Comparison of ENCODE assay signal across 26 cellular contexts in genomic region chr18:23949863-23950262, GRCh38.
DNase-seq lines count a peak whose midpoint lies in the region; ATAC-seq, FAIRE-seq and TF ChIP-seq lines count a peak whose summit lies in the region.
"Had no signal": no experiment of that assay in that cellular context is flagged by ENCODE, and none has a peak within 500 bp of the region (broad histone marks: within the 10 kb centered on the region; RNA-seq: fewer than 3 reads in every experiment).

No MANE protein-coding gene starts in this region.

- ATAC-seq in GM18520 (IDR thresholded peaks at IDR 0.05; ENCODE audit: unreplicated experiment) (no peak), GM19397 (IDR thresholded peaks at IDR 0.05; ENCODE audit: unreplicated experiment) (no peak), GM18505 (IDR thresholded peaks at IDR 0.05; ENCODE audit: unreplicated experiment) (no peak)
- ATAC-seq: CD8-positive, alpha-beta T cell; HCT116; Right ventricle myocardium inferior; SK-N-SH treated with all-trans-retinoic acid at 6 μM for 48 hours had no signal

- H2BK20ac ChIP-seq in H1 (ENCODE audit: low read length): peak overlapping the region; percentile 83; the same call in 1 of the 2 replicates

- POLR2A ChIA-PET in H1 (lab: Charles Lee; ENCODE audit: partially characterized antibody): interaction anchor here (0.7 to 3.0 kb wide), 7 partner anchors 10 to 189 kb away, joined by 3 to 18 read pairs (median 4); partner anchors contain the start of genes CABYR and TTC39C

- 35% methylated on average over 5 of the region's 5 CpGs; no CpG with 5 or more reads in 1 of the 2 experiments for WGBS in H1 (ENCODE audit: extremely low coverage in 1 of 2, insufficient coverage in 1 of 2, insufficient read length in 1 of 2, insufficient replicate concordance in 2 of 2, low coverage in 1 of 2, low lambda C conversion rate in 2 of 2, missing lambda C conversion rate in 1 of 2), 2 experiments
- no CpG with 5 or more reads among the region's 5 CpGs for WGBS in neuronal stem cell (ENCODE audit: extremely low coverage in 2 of 2, insufficient read length in 2 of 2, insufficient replicate concordance in 1 of 2), 2 donors

- no peak overlapping the region for H4K5ac ChIP-seq in H1 (ENCODE audit: insufficient read length, low read depth, low read length)

- H3K4me1 ChIP-seq in HUES48 (ENCODE audit: control insufficient read depth, insufficient read depth, low read length): peaks cover 42% of the 10 kb centered on the region
- H3K4me1 ChIP-seq in H1 (replicated peaks in 1 of 4; ENCODE audit: control insufficient read depth in 3 of 4, insufficient read depth in 4 of 4, low read length in 3 of 4): peaks cover 0 to 12% (median 6%) of the 10 kb centered on the region in 4 experiments; a peak in 6 of 7 replicates
- peaks cover 25% of the 10 kb centered on the region for H3K4me1 ChIP-seq in iPS-18a (ENCODE audit: control insufficient read depth, low read depth, low read length)
- peaks cover 2 to 13% of the 10 kb centered on the region in 2 donors for H3K4me1 ChIP-seq in neuronal stem cell (ENCODE audit: control insufficient read depth in 2 of 2, insufficient read depth in 1 of 2, low read depth in 1 of 2, low read length in 2 of 2)
- H3K4me1 ChIP-seq: Caco-2, SJCRH30 had no signal

- FAIRE-seq in H1 (lab: Jason Lieb, UNC): no peak
- FAIRE-seq: GM12892 had no signal

- peak overlapping the region; percentile 82; the same call in 1 of the 2 replicates for H2BK12ac ChIP-seq in H1 (ENCODE audit: low read depth, low read length)
- no peak overlapping the region for H2BK12ac ChIP-seq in neuronal stem cell (ENCODE audit: low read length)

- peak overlapping the region; percentile 0; the same call in 1 of the 2 replicates for H2AFZ ChIP-seq in H1 (ENCODE audit: low read length)
- no peak overlapping the region for H2AFZ ChIP-seq in neuronal stem cell (ENCODE audit: low read length)
- H2AFZ ChIP-seq: PC-9 had no signal

- H2BK15ac ChIP-seq in H1 (ENCODE audit: low read length) (no peak overlapping the region), neuronal stem cell (ENCODE audit: low read length) (no peak overlapping the region)

- no peak for TF ChIP-seq RAD21 in H1 (IDR thresholded peaks at IDR 0.05 in 1 of 2, conservative IDR thresholded peaks at IDR 0.05 in 1 of 2; ENCODE audit: low read depth in 2 of 2, low read length in 2 of 2)

- H3K4ac ChIP-seq in H1 (replicated peaks; ENCODE audit: insufficient read length, low read depth, low read length) (no peak overlapping the region), neuronal stem cell (ENCODE audit: low read length) (no peak overlapping the region)

- H2BK5ac ChIP-seq in H1 (ENCODE audit: low read depth, low read length): peak overlapping the region; percentile 99
- H2BK5ac ChIP-seq in neuronal stem cell (ENCODE audit: low read length): no peak overlapping the region

- H4K91ac ChIP-seq in H1 (replicated peaks; ENCODE audit: insufficient read length, low read length) (no peak overlapping the region), neuronal stem cell (ENCODE audit: low read depth, low read length, poor library complexity) (no peak overlapping the region)

- no peaks in the 10 kb centered on the region for H3K79me2 ChIP-seq in H1 (ENCODE audit: control insufficient read depth in 1 of 2, insufficient read depth in 2 of 2, low read length in 2 of 2)

- H3K4me3 ChIP-seq in HUES48 (ENCODE audit: low read depth, low read length) (peak overlapping the region; percentile 6; the same call in 1 of the 2 replicates), H1 (ENCODE audit: extremely low read depth in 1 of 4, insufficient read depth in 2 of 4, low read depth in 3 of 4, low read length in 4 of 4) (no peak overlapping the region), iPS-18a (ENCODE audit: low read length) (no peak overlapping the region), neuronal stem cell (ENCODE audit: low read length in 2 of 2) (no peak overlapping the region)
- H3K4me3 ChIP-seq: PC-9, SJCRH30 had no signal

- TF ChIP-seq POLR2A in H1 (IDR thresholded peaks at IDR 0.05; ENCODE audit: control extremely low read depth in 1 of 2, low read depth in 2 of 2, low read length in 2 of 2): no peak
- no peak for TF ChIP-seq POLR2A in GM18505 (IDR thresholded peaks at IDR 0.05; ENCODE audit: borderline replicate concordance, extremely low read depth, insufficient read depth, insufficient read length)

- no peaks in the 10 kb centered on the region for H3K36me3 ChIP-seq in HUES48 (ENCODE audit: control insufficient read depth, insufficient read depth, low read length)
- no peaks in the 10 kb centered on the region for H3K36me3 ChIP-seq in H1 (ENCODE audit: control insufficient read depth in 2 of 4, insufficient read depth in 4 of 4, low read length in 3 of 4)
- no peaks in the 10 kb centered on the region for H3K36me3 ChIP-seq in iPS-18a (ENCODE audit: control insufficient read depth, low read depth, low read length)
- no peaks in the 10 kb centered on the region for H3K36me3 ChIP-seq in neuronal stem cell (replicated peaks in 1 of 2; ENCODE audit: control insufficient read depth in 2 of 2, insufficient read depth in 2 of 2, low read length in 2 of 2)
- H3K36me3 ChIP-seq: SJCRH30 had no signal

- DNase-seq in H1 (ENCODE audit: low read depth in 1 of 2, low spot score in 2 of 2) (peak in 1 of 2 experiments; percentile 44), neuronal stem cell (ENCODE audit: low spot score) (no peak)
- DNase-seq: C1 segment of cervical spinal cord; Caco-2; CD8-positive, alpha-beta T cell; GF-D8; GOT3; KBM-7; MV-4-11; NCI-H146; NCI-H1930; NCI-H2107; NCI-H524; NCI-H748 treated with DMSO at 0.1 percent for 48 hours; NK-92 treated with Interleukin-12 subunit alpha and Interleukin-12 subunit beta, amount 100 ng/mL, for 24 hours; PC-9; SJCRH30 had no signal

- CTCF ChIA-PET in H1 (lab: Charles Lee; ENCODE audit: partially characterized antibody): interaction anchor here (0.6 to 2.0 kb wide), 8 partner anchors 9 to 1790 kb away, joined by 3 to 6 read pairs (median 4); no protein-coding TSS in a partner anchor

- H3K18ac ChIP-seq in H1 (ENCODE audit: extremely low read depth, low read length): peak overlapping the region; percentile 10; the same call in 1 of the 2 replicates
- H3K18ac ChIP-seq in neuronal stem cell (ENCODE audit: low read length): peak overlapping the region; percentile 19

- H3K9me3 ChIP-seq in HUES48 (ENCODE audit: control insufficient read depth, insufficient read depth, low read length): no peaks in the 10 kb centered on the region
- no peaks in the 10 kb centered on the region for H3K9me3 ChIP-seq in H1 (ENCODE audit: insufficient read depth in 2 of 2, low read depth in 1 of 2, low read length in 1 of 2)
- no peaks in the 10 kb centered on the region for H3K9me3 ChIP-seq in iPS-18a (ENCODE audit: control insufficient read depth, low read depth, low read length)
- no peaks in the 10 kb centered on the region for H3K9me3 ChIP-seq in neuronal stem cell (replicated peaks in 1 of 2; ENCODE audit: control insufficient read depth in 2 of 2, insufficient read depth in 1 of 2, low read depth in 1 of 2, low read length in 2 of 2)
- H3K9me3 ChIP-seq: Caco-2, SJCRH30 had no signal

- H4K20me1 ChIP-seq in H1 (replicated peaks in 1 of 2; ENCODE audit: control insufficient read depth in 1 of 2, insufficient read depth in 2 of 2, low read length in 2 of 2): no peaks in the 10 kb centered on the region

- H2BK120ac ChIP-seq in H1 (replicated peaks; ENCODE audit: low read depth, low read length) (no peak overlapping the region), neuronal stem cell (ENCODE audit: low read depth, low read length) (no peak overlapping the region)

- H3K27me3 ChIP-seq in HUES48 (ENCODE audit: control insufficient read depth, insufficient read depth, low read length) (no peaks in the 10 kb centered on the region), H1 (replicated peaks in 1 of 4; ENCODE audit: control insufficient read depth in 3 of 4, extremely low read depth in 1 of 4, insufficient read depth in 3 of 4, low read length in 3 of 4) (no peaks in the 10 kb centered on the region), iPS-18a (ENCODE audit: control insufficient read depth, insufficient read depth, low read length) (no peaks in the 10 kb centered on the region), neuronal stem cell (ENCODE audit: control insufficient read depth in 3 of 3, insufficient read depth in 3 of 3, low read depth in 1 of 3, low read length in 3 of 3) (peaks cover 0 to 9% (median 0%) of the 10 kb centered on the region in 3 experiments)
- H3K27me3 ChIP-seq: SJCRH30 had no signal

- H3K23ac ChIP-seq in H1 (ENCODE audit: insufficient read length): no peak overlapping the region
- no peak overlapping the region for H3K23ac ChIP-seq in neuronal stem cell (ENCODE audit: low read depth, low read length, poor library complexity)

- H3K4me2 ChIP-seq in H1 (ENCODE audit: insufficient read depth in 1 of 2, low read depth in 2 of 2, low read length in 2 of 2): peak overlapping the region in 1 of 2 experiments; percentile 30; a peak in 2 of 4 replicates
- H3K4me2 ChIP-seq in neuronal stem cell (ENCODE audit: insufficient read depth, low read length, poor library complexity, severe bottlenecking): no peak overlapping the region
- H3K4me2 ChIP-seq: PC-9 had no signal

- H3K27ac ChIP-seq in HUES48 (ENCODE audit: low read depth, low read length): peak overlapping the region; percentile 48
- no peak overlapping the region for H3K27ac ChIP-seq in H1 (ENCODE audit: low read depth, low read length)
- H3K27ac ChIP-seq in iPS-18a (ENCODE audit: low read length): peak overlapping the region; percentile 10
- H3K27ac ChIP-seq in neuronal stem cell (replicated peaks; ENCODE audit: low read length): no peak overlapping the region
- H3K27ac ChIP-seq: PC-9, SJCRH30 had no signal

- H3K79me1 ChIP-seq in H1 (ENCODE audit: low read depth, low read length): no peaks in the 10 kb centered on the region
- no peaks in the 10 kb centered on the region for H3K79me1 ChIP-seq in neuronal stem cell (ENCODE audit: low read depth, low read length)

- H3K9ac ChIP-seq in HUES48 (ENCODE audit: low read depth, low read length) (peak overlapping the region; percentile 32; the same call in 1 of the 2 replicates), H1 (replicated peaks in 1 of 4; ENCODE audit: extremely low read depth in 1 of 4, low read depth in 3 of 4, low read length in 3 of 4) (no peak overlapping the region; a peak in 1 of 7 replicates), iPS-18a (ENCODE audit: low read length) (no peak overlapping the region), neuronal stem cell (ENCODE audit: low read depth, low read length, poor library complexity) (no peak overlapping the region)

- H3K14ac ChIP-seq in H1 (ENCODE audit: insufficient read length) (no peak overlapping the region), neuronal stem cell (ENCODE audit: low read length) (no peak overlapping the region)

- no peak overlapping the region for H3K56ac ChIP-seq in H1 (replicated peaks; ENCODE audit: insufficient read length, low read depth, low read length)

- TF ChIP-seq EP300 in H1 (IDR thresholded peaks at IDR 0.05; ENCODE audit: borderline replicate concordance in 1 of 2, low read depth in 2 of 2, low read length in 2 of 2): peak in 1 of 2 experiments; percentile 3; a peak in 1 of 3 replicates

- no peak for TF ChIP-seq CTCF in H1 (IDR thresholded peaks at IDR 0.05; ENCODE audit: control extremely low read depth in 1 of 3, insufficient read depth in 1 of 3, low read depth in 1 of 3, low read length in 3 of 3)

- H3K23me2 ChIP-seq in H1 (ENCODE audit: low read depth, low read length): no peaks in the 10 kb centered on the region; the same call in 1 of the 2 replicates

- H2AK5ac ChIP-seq in H1 (ENCODE audit: low read depth, low read length) (peak overlapping the region; percentile 47; the same call in 1 of the 2 replicates), neuronal stem cell (ENCODE audit: low read depth, low read length) (no peak overlapping the region)

- H4K8ac ChIP-seq in H1 (ENCODE audit: extremely low read depth, insufficient read depth, low read length): no peak overlapping the region
- H4K8ac ChIP-seq in neuronal stem cell (ENCODE audit: low read depth, low read length): no peak overlapping the region

Comparison
In these comparisons a context has a peak if more than half of its experiments do, and no peak if none do; other contexts are left out.
1. H3K27ac ChIP-seq: peak in HUES48 (single experiment) and iPS-18a (single experiment); none in H1 (single experiment) and neuronal stem cell (single experiment).